In the genomic region with DNA sequence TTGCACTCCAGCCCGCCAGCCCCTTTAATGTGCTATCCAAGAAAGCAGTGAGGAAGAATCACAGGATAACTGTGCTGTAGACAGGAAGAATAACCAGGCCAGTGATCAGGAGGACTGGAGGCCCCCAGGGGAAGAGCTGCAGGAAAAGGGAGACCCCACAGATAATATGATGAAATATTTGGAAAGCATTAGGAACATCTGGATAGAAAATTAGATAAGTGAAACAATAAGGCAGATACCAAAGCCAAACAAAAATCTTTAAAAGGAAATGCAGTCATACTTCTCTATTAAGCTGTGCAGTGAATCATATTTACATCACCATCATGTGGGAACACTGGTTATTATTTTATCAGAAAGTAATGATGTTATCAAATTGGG, we compare ENCODE assay signal across 9 cellular contexts. TPM values are rescaled to one million over a fixed set of nuclear protein-coding genes. Genes with fewer than 3 reads are reported as not detected.
DNase-seq lines count a peak whose midpoint lies in the region; ATAC-seq and TF ChIP-seq lines count a peak whose summit lies in the region.
"Had no signal": no experiment of that assay in that cellular context is flagged by ENCODE, and none has a peak within 500 bp of the region (broad histone marks: within the 10 kb centered on the region; RNA-seq: fewer than 3 reads in every experiment).

No MANE protein-coding gene starts in this region.

- no peaks in the 10 kb centered on the region for H3K27me3 ChIP-seq in CD8-positive, alpha-beta memory T cell (ENCODE audit: insufficient read depth, low read length, poor library complexity, severe bottlenecking)
- peaks cover 12% of the 10 kb centered on the region for H3K27me3 ChIP-seq in transverse colon

- no peak for DNase-seq in CD8-positive, alpha-beta memory T cell
- DNase-seq in SK-MEL-5 (ENCODE audit: low read depth, low spot score) (peak; percentile 68), fibroblast of pulmonary artery (ENCODE audit: low read depth) (peak; percentile 89), osteocyte (ENCODE audit: extremely low spot score, unreplicated experiment) (no peak), transverse colon (no peak)
- DNase-seq in central memory CD4-positive, alpha-beta T cell: no peak
- DNase-seq in stimulated activated CD4-positive, alpha-beta T cell treated with anti-CD3 and anti-CD28 coated beads, Interleukin-2, amount 100 ng/mL, for 24 hours: no peak
- DNase-seq: NCI-H146 had no signal

- no peak for TF ChIP-seq POLR2A in transverse colon (IDR thresholded peaks at IDR 0.05)

- H3K4me1 Mint-ChIP-seq in CD8-positive, alpha-beta memory T cell: peaks cover 11 to 36% (median 26%) of the 10 kb centered on the region in 3 donors
- peaks cover 10% of the 10 kb centered on the region for H3K4me1 Mint-ChIP-seq in osteocyte (ENCODE audit: unreplicated experiment)

- peaks cover 0 to 9% (median 2%) of the 10 kb centered on the region in 3 donors for H3K36me3 Mint-ChIP-seq in CD8-positive, alpha-beta memory T cell
- H3K36me3 Mint-ChIP-seq in osteocyte (ENCODE audit: unreplicated experiment): no peaks in the 10 kb centered on the region

- intact Hi-C loops in transverse colon (cut with DNase I; ENCODE audit: low total_unique reads): no loop called here

- H3K4me3 Mint-ChIP-seq in CD8-positive, alpha-beta memory T cell: peak overlapping the region in 2 of 7 donors; percentile 41 to 42
- H3K4me3 Mint-ChIP-seq in osteocyte (ENCODE audit: unreplicated experiment): no peak overlapping the region

- no peak for TF ChIP-seq EP300 in transverse colon (IDR thresholded peaks at IDR 0.05; ENCODE audit: low read depth)

- ATAC-seq in HG03378 (IDR thresholded peaks at IDR 0.05; ENCODE audit: unreplicated experiment): no peak

- peaks cover 27 to 53% of the 10 kb centered on the region in 2 donors for H3K27me3 Mint-ChIP-seq in CD8-positive, alpha-beta memory T cell
- H3K27me3 Mint-ChIP-seq in osteocyte (ENCODE audit: unreplicated experiment): no peaks in the 10 kb centered on the region

- H3K9me3 ChIP-seq in CD8-positive, alpha-beta memory T cell (ENCODE audit: low read length): no peaks in the 10 kb centered on the region
- H3K9me3 ChIP-seq in transverse colon: no peaks in the 10 kb centered on the region

- POLR2A ChIA-PET in CD8-positive, alpha-beta memory T cell (lab: Charles Lee): no interaction called here

- no peaks in the 10 kb centered on the region for H3K36me3 ChIP-seq in CD8-positive, alpha-beta memory T cell (ENCODE audit: insufficient read depth, low read length)
- H3K36me3 ChIP-seq in transverse colon: no peaks in the 10 kb centered on the region

- WGBS in transverse colon (ENCODE audit: low coverage in 1 of 2), 2 donors: 67 to 89% methylated on average over 1 of the region's 1 CpG

- no peak overlapping the region for H3K27ac ChIP-seq in CD8-positive, alpha-beta memory T cell (ENCODE audit: low read depth, low read length)
- H3K27ac ChIP-seq in transverse colon: no peak overlapping the region

- in situ Hi-C loops in SK-MEL-5 (cut with HindIII; ENCODE audit: low pct_unique_long_range_greater_than_20kb, low sequenced_read_pairs) (no loop called here), transverse colon (cut with MboI; ENCODE audit: low pct_ligation_motif_present in 1 of 4, low pct_unique_long_range_greater_than_20kb in 1 of 4, low sequenced_read_pairs in 3 of 4) (no loop called here)

- H3K4me1 ChIP-seq in CD8-positive, alpha-beta memory T cell (ENCODE audit: insufficient read depth, low read length): peaks cover 25% of the 10 kb centered on the region
- H3K4me1 ChIP-seq in transverse colon: peaks cover 0 to 9% (median 1%) of the 10 kb centered on the region in 4 donors

- H3K9me3 Mint-ChIP-seq in CD8-positive, alpha-beta memory T cell: no peaks in the 10 kb centered on the region
- H3K9me3 Mint-ChIP-seq in osteocyte (ENCODE audit: unreplicated experiment): no peaks in the 10 kb centered on the region

- TF ChIP-seq CTCF in fibroblast of pulmonary artery (IDR thresholded peaks at IDR 0.05; ENCODE audit: low read length, missing control alignments): no peak
- no peak for TF ChIP-seq CTCF in osteocyte (IDR thresholded peaks at IDR 0.05)
- TF ChIP-seq CTCF in transverse colon (IDR thresholded peaks at IDR 0.05): no peak

- CTCF ChIA-PET in CD8-positive, alpha-beta memory T cell (lab: Charles Lee): interaction anchor here (1.0 to 2.0 kb wide), 3 partner anchors 27 to 137 kb away, joined by 3 to 7 read pairs (median 3); no protein-coding TSS in a partner anchor

- peak overlapping the region in 2 of 8 donors; percentile 1 to 23 for H3K27ac Mint-ChIP-seq in CD8-positive, alpha-beta memory T cell
- peak overlapping the region; percentile 5 for H3K27ac Mint-ChIP-seq in osteocyte (ENCODE audit: unreplicated experiment)

- peak overlapping the region; percentile 24 for H3K4me3 ChIP-seq in CD8-positive, alpha-beta memory T cell (ENCODE audit: low read length)
- H3K4me3 ChIP-seq in fibroblast of pulmonary artery (replicated peaks; ENCODE audit: low read depth, low read length) (peak overlapping the region; percentile 35), transverse colon (peak overlapping the region in 1 of 4 donors; percentile 20)

RNA-seq across cellular contexts. Expression of gene RALA, which starts 14.3 kb away (rescaled TPM):
- 10 to 100 TPM; 32.9 to 33.0 TPM for total RNA-seq in CD8-positive, alpha-beta memory T cell
- polyA plus RNA-seq in CD8-positive, alpha-beta memory T cell: 38.6 TPM
- total RNA-seq in SK-MEL-5 (2014; rRNA removed; shearing (Covaris generic)): 17.6 and 20.3 TPM in 2 replicates
- 35.7 and 37.7 TPM in 2 replicates for polyA plus RNA-seq in SK-MEL-5 (2015; cell fraction: cytosol; rRNA removed)
- 11.8 and 23.2 TPM in 2 replicates for polyA plus RNA-seq in SK-MEL-5 (2015; cell fraction: nucleus; rRNA removed)
- total RNA-seq in osteocyte (30.5 and 34.3 TPM in 2 replicates), transverse colon (10 to 100 TPM in 2 of 4 donors, 1 to 10 TPM in 2; 5.4 to 29.8 (median 17.9) TPM)

RNA-seq across cellular contexts. Expression of gene YAE1, which starts 42.9 kb away (rescaled TPM):
- 10 to 100 TPM; 13.4 to 14.2 TPM for total RNA-seq in CD8-positive, alpha-beta memory T cell
- polyA plus RNA-seq in CD8-positive, alpha-beta memory T cell: 12.7 TPM
- total RNA-seq in SK-MEL-5 (2014; rRNA removed; shearing (Covaris generic)): 50.5 and 51.5 TPM in 2 replicates
- polyA plus RNA-seq in SK-MEL-5 (2015; cell fraction: cytosol; rRNA removed): 21.5 and 28.6 TPM in 2 replicates
- polyA plus RNA-seq in SK-MEL-5 (2015; cell fraction: nucleus; rRNA removed): 52.1 and 63.2 TPM in 2 replicates
- 19.1 and 19.3 TPM in 2 replicates for total RNA-seq in osteocyte
- 10 to 100 TPM in 3 of 4 donors, 1 to 10 TPM in 1; 1.4 to 22.9 (median 13.3) TPM for total RNA-seq in transverse colon

Comparison
In these comparisons a context has a peak if more than half of its experiments do, and no peak if none do; other contexts are left out.
1. DNase-seq: peak in SK-MEL-5 (single experiment) and fibroblast of pulmonary artery (single experiment); none in CD8-positive, alpha-beta memory T cell (0 of 5), osteocyte (single experiment), central memory CD4-positive, alpha-beta T cell (single experiment), transverse colon (single experiment) and stimulated activated CD4-positive, alpha-beta T cell treated with anti-CD3 and anti-CD28 coated beads, Interleukin-2, amount 100 ng/mL, for 24 hours (0 of 2).